ENCODE assay signal across 1 cellular context in the genomic region with DNA sequence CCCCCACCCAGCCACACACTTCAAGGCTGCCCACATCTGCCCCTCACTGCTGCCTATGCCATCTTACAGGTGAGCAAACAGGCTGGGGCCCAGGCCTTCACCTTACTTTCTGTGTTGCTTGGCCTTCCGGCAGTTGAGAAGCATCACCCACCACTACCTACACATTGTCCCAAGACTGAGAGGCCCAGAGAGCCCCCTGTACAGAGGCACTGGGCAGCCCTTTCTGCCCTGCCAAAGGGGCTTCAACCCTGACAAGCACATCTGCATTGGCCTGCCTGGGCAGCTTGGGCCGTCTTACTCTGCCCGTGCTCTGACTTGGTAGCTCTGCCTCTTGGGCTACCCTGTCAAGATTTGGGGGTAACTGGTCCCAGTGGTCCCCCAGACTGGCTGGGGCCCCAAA.
TF ChIP-seq lines count a peak whose summit lies in the region.

No MANE protein-coding gene starts in this region.

TF ChIP-seq in HepG2, 621 proteins besides CTCF, POLR2A, EP300 and RAD21:
- TF ChIP-seq FOXC1 (CRISPR knock-in tag; IDR thresholded peaks at IDR 0.05; ENCODE audit: borderline replicate concordance) (no peak), ZNF232 (CRISPR knock-in tag; IDR thresholded peaks at IDR 0.05; ENCODE audit: borderline replicate concordance) (0 out of 2 replicates have a peak, but pooled peaks have one; percentile 32)
TF ChIP-seq in HepG2: peak in this region for 1.
